In genomic region chr1:16988210-16988609, GRCh38 we compare ENCODE assay signal across 2 cellular contexts.
TF ChIP-seq lines count a peak whose summit lies in the region.

No MANE protein-coding gene starts in this region.

TF ChIP-seq in IMR-90, 13 proteins besides CTCF, POLR2A, EP300 and RAD21:
- no peak for TF ChIP-seq RCOR1 (IDR thresholded peaks at IDR 0.05; ENCODE audit: insufficient replicate concordance, low read length)
- TF ChIP-seq RFX5 (IDR thresholded peaks at IDR 0.05; ENCODE audit: low read depth, low read length): no peak
- TF ChIP-seq MXI1 (IDR thresholded peaks at IDR 0.05; ENCODE audit: borderline replicate concordance, low read depth, low read length): no peak
- TF ChIP-seq MAFK (IDR thresholded peaks at IDR 0.05; ENCODE audit: low read depth, low read length): no peak
- TF ChIP-seq CEBPB (IDR thresholded peaks at IDR 0.05; ENCODE audit: low read depth, low read length): no peak
- no peak for TF ChIP-seq SMC3 (IDR thresholded peaks at IDR 0.05; ENCODE audit: low read depth, low read length)
- TF ChIP-seq MAZ (IDR thresholded peaks at IDR 0.05; ENCODE audit: borderline replicate concordance, low read depth, low read length): no peak
- TF ChIP-seq FOS (IDR thresholded peaks at IDR 0.05; ENCODE audit: low read depth, low read length): no peak
- no peak for TF ChIP-seq CHD1 (IDR thresholded peaks at IDR 0.05; ENCODE audit: low read depth, low read length)
- TF ChIP-seq NFE2L2 (IDR thresholded peaks at IDR 0.05; ENCODE audit: low read depth, low read length): no peak
- no peak for TF ChIP-seq ELK1 (IDR thresholded peaks at IDR 0.05; ENCODE audit: borderline replicate concordance, low read depth, low read length)
- TF ChIP-seq USF2 (IDR thresholded peaks at IDR 0.05; ENCODE audit: low read depth, low read length): no peak
- TF ChIP-seq BHLHE40 (IDR thresholded peaks at IDR 0.05; ENCODE audit: low read depth, low read length): no peak

TF ChIP-seq in HepG2, 621 proteins besides CTCF, POLR2A, EP300 and RAD21:
- TF ChIP-seq TBL1XR1 (IDR thresholded peaks at IDR 0.05; ENCODE audit: borderline replicate concordance, low read length, partially characterized antibody) (no peak), RARA (CRISPR knock-in tag; IDR thresholded peaks at IDR 0.05) (no peak), PLRG1 (conservative IDR thresholded peaks at IDR 0.05) (no peak), ZC3H4 (CRISPR knock-in tag; IDR thresholded peaks at IDR 0.05; ENCODE audit: borderline replicate concordance) (no peak), ZC3H13 (CRISPR knock-in tag; IDR thresholded peaks at IDR 0.05) (no peak), ARNT2 (CRISPR knock-in tag; IDR thresholded peaks at IDR 0.05; ENCODE audit: low read depth) (no peak), CHD2 (IDR thresholded peaks at IDR 0.05; ENCODE audit: low read depth, low read length) (no peak)
